ENCODE assay signal across 1 cellular context in the genomic region with DNA sequence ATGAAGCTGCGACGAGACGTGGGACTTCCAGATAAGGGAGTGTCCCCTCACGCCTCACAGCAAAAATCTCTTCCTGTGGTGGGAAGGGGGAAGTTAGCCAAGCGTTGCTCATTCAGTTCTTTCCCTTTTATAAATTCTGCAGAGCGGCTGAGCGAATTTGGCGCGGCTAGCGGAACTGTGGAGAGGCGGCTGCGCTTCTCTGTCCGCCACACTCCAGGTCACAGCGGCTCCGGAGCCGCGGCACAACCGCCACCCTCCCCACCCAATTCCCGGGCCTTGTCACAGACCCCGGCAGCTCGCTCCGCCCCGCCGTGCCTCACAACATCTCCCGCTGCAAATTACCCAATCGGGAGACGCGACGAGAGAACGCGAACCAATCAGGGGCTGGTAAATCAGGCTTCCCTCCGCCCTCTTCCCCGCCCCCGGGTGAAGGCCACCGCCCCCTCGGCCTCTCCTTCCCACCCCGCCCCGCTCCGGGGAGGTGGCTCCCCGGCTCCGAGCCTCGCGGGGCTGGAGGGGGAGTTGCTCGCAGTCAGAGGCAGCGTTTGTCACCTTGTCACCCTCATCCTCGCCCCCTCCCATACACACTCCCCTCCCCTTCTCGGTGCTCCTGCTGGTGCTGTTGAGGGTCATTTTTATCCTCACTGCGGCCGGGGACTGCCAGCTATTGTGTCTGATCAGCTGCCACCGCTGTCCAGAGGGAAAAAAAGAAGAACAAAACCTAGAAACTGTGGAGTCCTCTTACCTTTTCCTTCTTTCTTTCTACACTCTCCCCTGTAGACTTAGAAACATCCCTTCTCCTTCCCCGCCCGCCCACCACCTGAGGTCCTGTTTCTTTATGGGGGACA.
A peak's percentile ranks its signal among the peaks of the same experiment; 100 is the strongest.
TF ChIP-seq lines count a peak whose summit lies in the region.

No MANE protein-coding gene starts in this region.

TF ChIP-seq in A549, 52 proteins besides CTCF, POLR2A, EP300 and RAD21 (continued from another document):
- TF ChIP-seq, protein P1, sequence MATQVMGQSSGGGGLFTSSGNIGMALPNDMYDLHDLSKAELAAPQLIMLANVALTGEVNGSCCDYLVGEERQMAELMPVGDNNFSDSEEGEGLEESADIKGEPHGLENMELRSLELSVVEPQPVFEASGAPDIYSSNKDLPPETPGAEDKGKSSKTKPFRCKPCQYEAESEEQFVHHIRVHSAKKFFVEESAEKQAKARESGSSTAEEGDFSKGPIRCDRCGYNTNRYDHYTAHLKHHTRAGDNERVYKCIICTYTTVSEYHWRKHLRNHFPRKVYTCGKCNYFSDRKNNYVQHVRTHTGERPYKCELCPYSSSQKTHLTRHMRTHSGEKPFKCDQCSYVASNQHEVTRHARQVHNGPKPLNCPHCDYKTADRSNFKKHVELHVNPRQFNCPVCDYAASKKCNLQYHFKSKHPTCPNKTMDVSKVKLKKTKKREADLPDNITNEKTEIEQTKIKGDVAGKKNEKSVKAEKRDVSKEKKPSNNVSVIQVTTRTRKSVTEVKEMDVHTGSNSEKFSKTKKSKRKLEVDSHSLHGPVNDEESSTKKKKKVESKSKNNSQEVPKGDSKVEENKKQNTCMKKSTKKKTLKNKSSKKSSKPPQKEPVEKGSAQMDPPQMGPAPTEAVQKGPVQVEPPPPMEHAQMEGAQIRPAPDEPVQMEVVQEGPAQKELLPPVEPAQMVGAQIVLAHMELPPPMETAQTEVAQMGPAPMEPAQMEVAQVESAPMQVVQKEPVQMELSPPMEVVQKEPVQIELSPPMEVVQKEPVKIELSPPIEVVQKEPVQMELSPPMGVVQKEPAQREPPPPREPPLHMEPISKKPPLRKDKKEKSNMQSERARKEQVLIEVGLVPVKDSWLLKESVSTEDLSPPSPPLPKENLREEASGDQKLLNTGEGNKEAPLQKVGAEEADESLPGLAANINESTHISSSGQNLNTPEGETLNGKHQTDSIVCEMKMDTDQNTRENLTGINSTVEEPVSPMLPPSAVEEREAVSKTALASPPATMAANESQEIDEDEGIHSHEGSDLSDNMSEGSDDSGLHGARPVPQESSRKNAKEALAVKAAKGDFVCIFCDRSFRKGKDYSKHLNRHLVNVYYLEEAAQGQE (IDR thresholded peaks at IDR 0.05), result no peak; the same call in 1 of the 2 replicates
- TF ChIP-seq ZFP36 (IDR thresholded peaks at IDR 0.05; ENCODE audit: borderline replicate concordance, partially characterized antibody) (no peak), SMC3 (IDR thresholded peaks at IDR 0.05) (peak; percentile 17; the same call in 1 of the 3 replicates), BCL3 (IDR thresholded peaks at IDR 0.05) (peak; percentile 53; the same call in 1 of the 3 replicates), HES2 (IDR thresholded peaks at IDR 0.05) (no peak), RARB (CRISPR knock-in tag; IDR thresholded peaks at IDR 0.05) (no peak), POLR2AphosphoS2 (conservative IDR thresholded peaks at IDR 0.05; ENCODE audit: low read length) (no peak), TFCP2L1 (CRISPR knock-in tag; IDR thresholded peaks at IDR 0.05) (no peak), HOXB13 (CRISPR knock-in tag; IDR thresholded peaks at IDR 0.05; ENCODE audit: low read depth) (no peak), CHD4 (IDR thresholded peaks at IDR 0.05; ENCODE audit: borderline replicate concordance) (no peak), JUN (IDR thresholded peaks at IDR 0.05) (0 out of 5 replicates have a peak, but pooled peaks of 1 of the 2 experiments have one; percentile 40), EHMT2 (IDR thresholded peaks at IDR 0.05; ENCODE audit: low read depth) (no peak), MAZ (IDR thresholded peaks at IDR 0.05; ENCODE audit: borderline replicate concordance, low read depth, low read length) (no peak), MYC (IDR thresholded peaks at IDR 0.05; ENCODE audit: borderline replicate concordance, low read length) (no peak)
- TF ChIP-seq, protein P2, sequence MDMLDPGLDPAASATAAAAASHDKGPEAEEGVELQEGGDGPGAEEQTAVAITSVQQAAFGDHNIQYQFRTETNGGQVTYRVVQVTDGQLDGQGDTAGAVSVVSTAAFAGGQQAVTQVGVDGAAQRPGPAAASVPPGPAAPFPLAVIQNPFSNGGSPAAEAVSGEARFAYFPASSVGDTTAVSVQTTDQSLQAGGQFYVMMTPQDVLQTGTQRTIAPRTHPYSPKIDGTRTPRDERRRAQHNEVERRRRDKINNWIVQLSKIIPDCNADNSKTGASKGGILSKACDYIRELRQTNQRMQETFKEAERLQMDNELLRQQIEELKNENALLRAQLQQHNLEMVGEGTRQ (IDR thresholded peaks at IDR 0.05), result no peak
- TF ChIP-seq, protein P3, sequence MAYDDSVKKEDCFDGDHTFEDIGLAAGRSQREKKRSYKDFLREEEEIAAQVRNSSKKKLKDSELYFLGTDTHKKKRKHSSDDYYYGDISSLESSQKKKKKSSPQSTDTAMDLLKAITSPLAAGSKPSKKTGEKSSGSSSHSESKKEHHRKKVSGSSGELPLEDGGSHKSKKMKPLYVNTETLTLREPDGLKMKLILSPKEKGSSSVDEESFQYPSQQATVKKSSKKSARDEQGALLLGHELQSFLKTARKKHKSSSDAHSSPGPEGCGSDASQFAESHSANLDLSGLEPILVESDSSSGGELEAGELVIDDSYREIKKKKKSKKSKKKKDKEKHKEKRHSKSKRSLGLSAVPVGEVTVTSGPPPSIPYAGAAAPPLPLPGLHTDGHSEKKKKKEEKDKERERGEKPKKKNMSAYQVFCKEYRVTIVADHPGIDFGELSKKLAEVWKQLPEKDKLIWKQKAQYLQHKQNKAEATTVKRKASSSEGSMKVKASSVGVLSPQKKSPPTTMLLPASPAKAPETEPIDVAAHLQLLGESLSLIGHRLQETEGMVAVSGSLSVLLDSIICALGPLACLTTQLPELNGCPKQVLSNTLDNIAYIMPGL (CRISPR knock-in tag; IDR thresholded peaks at IDR 0.05; ENCODE audit: borderline replicate concordance), result no peak
